15 cellular contexts compared by ENCODE assay signal in genomic region chr1:8591547-8591946, GRCh38.
"Had no signal": no experiment of that assay in that cellular context is flagged by ENCODE, and none has a peak within 500 bp of the region (broad histone marks: within the 10 kb centered on the region; RNA-seq: fewer than 3 reads in every experiment).

No MANE protein-coding gene starts in this region.

- H3K36me3 ChIP-seq: breast epithelium, heart left ventricle, left ventricle myocardium inferior, upper lobe of left lung had no signal

- H3K4me3 Mint-ChIP-seq: activated CD8-positive, alpha-beta memory T cell treated with anti-CD3 and anti-CD28 coated beads, Interleukin-2, amount 10 ng/mL, durations not matched to agents 7 days and 5 days; activated naive CD8-positive, alpha-beta T cell treated with anti-CD3 and anti-CD28 coated beads, Interleukin-2, amount 10 ng/mL, durations not matched to agents 7 days and 5 days; T-helper 17 cell had no signal

- H3K27me3 ChIP-seq: breast epithelium, dorsolateral prefrontal cortex, heart left ventricle, upper lobe of left lung had no signal

- H3K27ac Mint-ChIP-seq: activated CD8-positive, alpha-beta memory T cell treated with anti-CD3 and anti-CD28 coated beads, Interleukin-2, amount 10 ng/mL, durations not matched to agents 7 days and 5 days; activated naive CD8-positive, alpha-beta T cell treated with anti-CD3 and anti-CD28 coated beads, Interleukin-2, amount 10 ng/mL, durations not matched to agents 7 days and 5 days; T-helper 17 cell had no signal

- H3K27me3 Mint-ChIP-seq: activated CD8-positive, alpha-beta memory T cell treated with anti-CD3 and anti-CD28 coated beads, Interleukin-2, amount 10 ng/mL, durations not matched to agents 7 days and 5 days; activated naive CD8-positive, alpha-beta T cell treated with anti-CD3 and anti-CD28 coated beads, Interleukin-2, amount 10 ng/mL, durations not matched to agents 7 days and 5 days; T-helper 17 cell had no signal

- DNase-seq: activated CD4-positive, CD25-positive, alpha-beta regulatory T cell; activated CD8-positive, alpha-beta memory T cell treated with anti-CD3 and anti-CD28 coated beads, Interleukin-2, amount 10 ng/mL, durations not matched to agents 7 days and 5 days; activated gamma-delta T cell; activated naive CD8-positive, alpha-beta T cell treated with anti-CD3 and anti-CD28 coated beads, Interleukin-2, amount 10 ng/mL, durations not matched to agents 7 days and 5 days; activated T-cell treated with anti-CD3 and anti-CD28 coated beads, Interleukin-2, amount 50 U/mL, for 48 hours; dorsolateral prefrontal cortex; foreskin melanocyte; heart left ventricle; islet precursor cell; left ventricle myocardium inferior; right cardiac atrium; small intestine; T-helper 17 cell; upper lobe of left lung had no signal

- ATAC-seq: activated CD8-positive, alpha-beta memory T cell treated with anti-CD3 and anti-CD28 coated beads, Interleukin-2, amount 10 ng/mL, durations not matched to agents 7 days and 5 days; T-helper 17 cell had no signal

- H3K27ac ChIP-seq: breast epithelium had no signal

- H3K4me1 ChIP-seq: breast epithelium had no signal

- H3K4me3 ChIP-seq: breast epithelium, dorsolateral prefrontal cortex, heart left ventricle, left ventricle myocardium inferior, upper lobe of left lung had no signal

- H3K9me3 ChIP-seq: breast epithelium, heart left ventricle, left ventricle myocardium inferior, upper lobe of left lung had no signal
